Comparison of ENCODE assay signal across 8 cellular contexts in genomic region chr7:55132890-55133551, GRCh38.
DNase-seq lines count a peak whose midpoint lies in the region; ATAC-seq lines count a peak whose summit lies in the region.

No MANE protein-coding gene starts in this region.

- ATAC-seq in GM18907 (IDR thresholded peaks at IDR 0.05; ENCODE audit: unreplicated experiment) = peak; percentile 40

- DNase-seq in LoVo (ENCODE audit: low spot score) (peak; percentile 93), dedifferentiated amniotic fluid mesenchymal stem cell (ENCODE audit: extremely low spot score) (peak; percentile 91), pulmonary artery endothelial cell (ENCODE audit: low read depth, low spot score) (peak; percentile 83), SK-N-DZ (ENCODE audit: low spot score) (no peak), NCI-H510A treated with DMSO at 0.1 percent for 48 hours (lab: John Stamatoyannopoulos, UW) (no peak), CD1c-positive myeloid dendritic cell (ENCODE audit: extremely low spot score) (no peak)
- DNase-seq in effector CD4-positive, alpha-beta T cell = no peak

Comparison
In these comparisons a context has a peak if more than half of its experiments do, and no peak if none do; other contexts are left out.
1. DNase-seq: peak in LoVo (single experiment), dedifferentiated amniotic fluid mesenchymal stem cell (single experiment) and pulmonary artery endothelial cell (single experiment); none in SK-N-DZ (single experiment), NCI-H510A treated with DMSO at 0.1 percent for 48 hours (single experiment), CD1c-positive myeloid dendritic cell (single experiment) and effector CD4-positive, alpha-beta T cell (single experiment).